In the genomic region with DNA sequence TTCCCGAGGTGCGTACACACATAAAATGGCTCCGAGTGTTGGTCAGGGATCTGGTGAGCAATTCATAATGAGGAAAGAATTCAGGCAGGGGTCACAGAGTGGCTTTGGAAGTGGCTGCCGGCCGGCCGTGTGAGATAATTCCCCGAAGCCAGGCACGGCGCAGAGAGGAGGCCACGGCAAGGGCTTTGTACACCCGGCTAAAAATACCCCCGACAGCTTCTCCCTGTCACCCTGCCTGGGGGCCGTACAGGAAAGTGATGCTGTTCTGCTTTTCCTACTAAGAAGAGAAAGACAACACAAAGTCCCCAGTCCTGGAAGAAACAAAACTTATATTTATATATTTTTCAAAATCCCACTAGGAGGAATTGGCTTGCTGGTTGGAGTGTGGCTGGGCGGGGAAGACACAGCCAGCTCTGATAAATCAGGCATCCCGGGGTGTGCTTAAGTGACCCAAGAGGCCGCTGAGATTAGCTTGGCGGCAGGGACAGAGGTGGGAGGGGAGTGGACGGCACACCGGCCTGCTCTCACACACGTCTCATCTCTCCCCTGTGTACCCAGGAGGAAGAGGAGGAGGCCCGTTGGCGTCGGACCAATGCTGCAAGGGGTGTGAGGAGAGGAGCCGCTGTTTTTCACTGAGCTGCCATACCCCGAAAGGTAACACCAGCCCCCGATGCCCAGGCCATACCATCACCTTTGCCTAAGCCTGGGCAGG, we compare ENCODE assay signal across 8 cellular contexts.
A peak's percentile ranks its signal among the peaks of the same experiment; 100 is the strongest.
DNase-seq lines count a peak whose midpoint lies in the region; ATAC-seq and TF ChIP-seq lines count a peak whose summit lies in the region.

No MANE protein-coding gene starts in this region.

- H3K27ac Mint-ChIP-seq in brain: peak overlapping the region; percentile 9 to 94 (median 69)

- no peak overlapping the region for H3K4me3 ChIP-seq in HUES48 (ENCODE audit: low read depth, low read length)

- H3K27ac ChIP-seq in HUES48 (ENCODE audit: low read depth, low read length): peak overlapping the region; percentile 47

- no peaks in the 10 kb centered on the region for H3K9me3 Mint-ChIP-seq in brain

- H3K9ac ChIP-seq in HUES48 (ENCODE audit: low read depth, low read length): no peak overlapping the region

- H3K36me3 Mint-ChIP-seq in brain: peaks cover 27% of the 10 kb centered on the region

- peak; percentile 72 for DNase-seq in kidney tubule cell (ENCODE audit: low spot score)
- peak; percentile 76 for DNase-seq in smooth muscle cell of the brain vasculature (ENCODE audit: low read depth, low spot score)
- no peak for DNase-seq in AG08395 (ENCODE audit: low spot score)
- no peak for DNase-seq in activated T-cell treated with anti-CD3 and anti-CD28 coated beads for 4 hours

- TF ChIP-seq CTCF in brain (conservative IDR thresholded peaks at IDR 0.05): no peak

- H3K4me3 Mint-ChIP-seq in brain: peak overlapping the region in 3 of 5 experiments; percentile 11 to 25 (median 11)

- peaks cover 25% of the 10 kb centered on the region for H3K4me1 ChIP-seq in HUES48 (ENCODE audit: control insufficient read depth, insufficient read depth, low read length)

- H3K27me3 ChIP-seq in HUES48 (ENCODE audit: control insufficient read depth, insufficient read depth, low read length): no peaks in the 10 kb centered on the region

- H3K4me1 Mint-ChIP-seq in brain: peaks cover 98% of the 10 kb centered on the region

- H3K9me3 ChIP-seq in HUES48 (ENCODE audit: control insufficient read depth, insufficient read depth, low read length): no peaks in the 10 kb centered on the region

- no peak for ATAC-seq in HG02588 (IDR thresholded peaks at IDR 0.05; ENCODE audit: unreplicated experiment)
- ATAC-seq in GM19455 (IDR thresholded peaks at IDR 0.05; ENCODE audit: unreplicated experiment): no peak

- H3K36me3 ChIP-seq in HUES48 (ENCODE audit: control insufficient read depth, insufficient read depth, low read length): peaks cover 22% of the 10 kb centered on the region

- no peaks in the 10 kb centered on the region for H3K27me3 Mint-ChIP-seq in brain

Comparison
In these comparisons a context has a peak if more than half of its experiments do, and no peak if none do; other contexts are left out.
1. DNase-seq: peak in kidney tubule cell (single experiment) and smooth muscle cell of the brain vasculature (single experiment); none in AG08395 (single experiment) and activated T-cell treated with anti-CD3 and anti-CD28 coated beads for 4 hours (single experiment).